In genomic region chr11:66418986-66419308, GRCh38 we compare ENCODE assay signal across 3 cellular contexts.
TF ChIP-seq lines count a peak whose summit lies in the region.

No MANE protein-coding gene starts in this region.

TF ChIP-seq in SK-N-SH, 30 proteins besides CTCF, POLR2A, EP300 and RAD21 (continues in another document):
- TF ChIP-seq NFIC (IDR thresholded peaks at IDR 0.05; ENCODE audit: borderline replicate concordance), result no peak
- no peak for TF ChIP-seq TEAD4 (IDR thresholded peaks at IDR 0.05; ENCODE audit: borderline replicate concordance, insufficient read depth)
- TF ChIP-seq GABPA (IDR thresholded peaks at IDR 0.05; ENCODE audit: low read depth), result no peak
- no peak for TF ChIP-seq USF2 (IDR thresholded peaks at IDR 0.05; ENCODE audit: borderline replicate concordance, low read depth, low read length)
- no peak for TF ChIP-seq POLR2AphosphoS5 (IDR thresholded peaks at IDR 0.05; ENCODE audit: low read depth, low read length)
- no peak for TF ChIP-seq FOXM1 (IDR thresholded peaks at IDR 0.05; ENCODE audit: low read depth)
- TF ChIP-seq ZBTB33 (IDR thresholded peaks at IDR 0.05; ENCODE audit: borderline replicate concordance, low read depth), result no peak
- TF ChIP-seq ELF1 (IDR thresholded peaks at IDR 0.05), result no peak
- TF ChIP-seq IRF3 (IDR thresholded peaks at IDR 0.05; ENCODE audit: low read depth, low read length), result no peak
- no peak for TF ChIP-seq NRF1 (IDR thresholded peaks at IDR 0.05; ENCODE audit: low read depth, low read length)
- TF ChIP-seq YY1 (IDR thresholded peaks at IDR 0.05; ENCODE audit: low read depth), result no peak
- no peak for TF ChIP-seq MEF2A (IDR thresholded peaks at IDR 0.05; ENCODE audit: borderline replicate concordance, low read depth)
- TF ChIP-seq RCOR1 (IDR thresholded peaks at IDR 0.05; ENCODE audit: low read length), result no peak

TF ChIP-seq in SK-N-SH treated with all-trans-retinoic acid at 6 μM for 48 hours, 23 proteins besides CTCF, POLR2A, EP300 and RAD21:
- TF ChIP-seq ZNF70 (CRISPR knock-in tag; IDR thresholded peaks at IDR 0.05) (no peak), TCF4 (CRISPR knock-in tag; IDR thresholded peaks at IDR 0.05; ENCODE audit: borderline replicate concordance) (no peak), OSR1 (CRISPR knock-in tag; IDR thresholded peaks at IDR 0.05) (no peak), RARB (CRISPR knock-in tag; IDR thresholded peaks at IDR 0.05) (no peak), CSDC2 (CRISPR knock-in tag; IDR thresholded peaks at IDR 0.05) (no peak), TOX (CRISPR knock-in tag; IDR thresholded peaks at IDR 0.05; ENCODE audit: borderline replicate concordance) (no peak), ISL1 (CRISPR knock-in tag; IDR thresholded peaks at IDR 0.05) (no peak), ESRRG (CRISPR knock-in tag; IDR thresholded peaks at IDR 0.05) (no peak), ZNF565 (CRISPR knock-in tag; conservative IDR thresholded peaks at IDR 0.05; ENCODE audit: low read depth) (no peak), ARNTL (CRISPR knock-in tag; IDR thresholded peaks at IDR 0.05; ENCODE audit: borderline replicate concordance, low read depth) (no peak), GLIS3 (CRISPR knock-in tag; IDR thresholded peaks at IDR 0.05) (no peak), ZFP30 (CRISPR knock-in tag; IDR thresholded peaks at IDR 0.05) (no peak), ZNF8 (CRISPR knock-in tag; IDR thresholded peaks at IDR 0.05) (no peak), TSHZ2 (CRISPR knock-in tag; IDR thresholded peaks at IDR 0.05) (no peak), PPARA (CRISPR knock-in tag; IDR thresholded peaks at IDR 0.05; ENCODE audit: borderline replicate concordance) (no peak), SNAI2 (CRISPR knock-in tag; IDR thresholded peaks at IDR 0.05) (no peak), CSRNP3 (CRISPR knock-in tag; IDR thresholded peaks at IDR 0.05) (no peak), ZFP3 (CRISPR knock-in tag; IDR thresholded peaks at IDR 0.05) (no peak), PATZ1 (CRISPR knock-in tag; IDR thresholded peaks at IDR 0.05; ENCODE audit: borderline replicate concordance) (no peak)

TF ChIP-seq in A549, 52 proteins besides CTCF, POLR2A, EP300 and RAD21:
- TF ChIP-seq HEYL (CRISPR knock-in tag; IDR thresholded peaks at IDR 0.05) (no peak), ZC3H11A (IDR thresholded peaks at IDR 0.05) (no peak), REST (IDR thresholded peaks at IDR 0.05) (peak; percentile 72), PBX3 (IDR thresholded peaks at IDR 0.05) (no peak)
